21 cellular contexts compared by ENCODE assay signal in the genomic region with DNA sequence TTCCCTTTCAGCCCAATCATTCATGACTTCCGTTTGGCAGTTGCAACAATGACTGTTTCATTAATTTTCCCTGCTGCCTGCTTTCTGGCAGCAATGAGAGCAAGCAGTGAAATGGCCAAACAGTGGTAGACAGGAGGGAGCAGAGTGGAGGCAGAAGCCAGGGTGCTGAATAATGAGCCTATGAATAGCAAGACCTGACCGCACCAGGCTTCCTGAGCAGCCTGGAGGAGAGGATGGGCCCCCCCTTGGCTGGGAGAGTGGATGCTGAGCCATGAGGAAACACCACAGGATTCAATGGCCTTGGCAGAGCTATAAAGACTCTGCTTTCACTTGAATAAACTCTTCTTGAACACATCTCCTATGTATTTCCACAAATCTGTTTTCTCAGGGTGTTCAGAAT.
DNase-seq lines count a peak whose midpoint lies in the region; ATAC-seq, FAIRE-seq and TF ChIP-seq lines count a peak whose summit lies in the region.
"Had no signal": no experiment of that assay in that cellular context is flagged by ENCODE, and none has a peak within 500 bp of the region (broad histone marks: within the 10 kb centered on the region; RNA-seq: fewer than 3 reads in every experiment).

No MANE protein-coding gene starts in this region.

- H3K9ac ChIP-seq in astrocyte (ENCODE audit: low read length) (no peak overlapping the region), skeletal muscle tissue (ENCODE audit: low read depth in 1 of 3, low read length in 3 of 3) (no peak overlapping the region)
- H3K9ac ChIP-seq: neural progenitor cell had no signal

- H3K27me3 ChIP-seq in MG63 (no peaks in the 10 kb centered on the region), astrocyte (ENCODE audit: insufficient read depth, low read length) (no peaks in the 10 kb centered on the region), skeletal muscle tissue (ENCODE audit: control insufficient read depth in 3 of 3, insufficient read depth in 3 of 3, low read length in 3 of 3) (no peaks in the 10 kb centered on the region)
- H3K27me3 ChIP-seq: neural progenitor cell had no signal

- DNase-seq in MG63 (peak; percentile 76), astrocyte (ENCODE audit: low read depth) (peak; percentile 2), left kidney (ENCODE audit: low read depth, low spot score) (peak; percentile 12), DMS53 (lab: John Stamatoyannopoulos, UW) (no peak)
- DNase-seq in stimulated activated CD8-positive, alpha-beta memory T cell treated with anti-CD3 and anti-CD28 coated beads, Interleukin-4, amount 100 ng/mL, for 48 hours, result no peak
- DNase-seq in activated CD4-positive, alpha-beta T cell treated with anti-CD3 and anti-CD28 coated beads for 1 hour, result no peak
- DNase-seq: activated CD4-positive, alpha-beta T cell treated with anti-CD3 and anti-CD28 coated beads for 4 hours; DND-41; effector memory CD8-positive, alpha-beta T cell; H9; NCI-H2081 treated with DMSO at 0.1 percent for 48 hours; SHP77 treated with DMSO at 0.1 percent for 48 hours; stimulated activated CD4-positive, alpha-beta T cell treated with anti-CD3 and anti-CD28 coated beads, Interleukin-4, amount 100 ng/mL, for 24 hours had no signal

- H3K27ac ChIP-seq in astrocyte (ENCODE audit: low read depth, low read length) (no peak overlapping the region), skeletal muscle tissue (ENCODE audit: low read depth, low read length) (peak overlapping the region; percentile 72)
- H3K27ac ChIP-seq: neural progenitor cell had no signal

- H4K20me1 ChIP-seq in astrocyte (ENCODE audit: insufficient read depth, low read length), result no peaks in the 10 kb centered on the region

- H3K27me3 Mint-ChIP-seq in astrocyte (ENCODE audit: low read depth, unreplicated experiment), result no peaks in the 10 kb centered on the region
- peaks cover 23% of the 10 kb centered on the region for H3K27me3 Mint-ChIP-seq in stimulated activated memory B cell treated with anti-CD40 and anti-IgM and Interleukin-4, amounts not matched to agents 10 μg/mL and 1 μg/mL and 100 μg/mL, for 72 hours

- no peaks in the 10 kb centered on the region for H3K79me2 ChIP-seq in astrocyte (ENCODE audit: insufficient read depth, low read length)

- no peak overlapping the region for H2AFZ ChIP-seq in astrocyte (ENCODE audit: low read depth, low read length)
- H2AFZ ChIP-seq: neural progenitor cell had no signal

- H3K9me3 ChIP-seq in MG63 (no peaks in the 10 kb centered on the region), astrocyte (ENCODE audit: insufficient read depth, low read depth, low read length) (no peaks in the 10 kb centered on the region), skeletal muscle tissue (ENCODE audit: control insufficient read depth in 3 of 3, low read length in 3 of 3) (no peaks in the 10 kb centered on the region)

- no peaks in the 10 kb centered on the region for H3K4me1 Mint-ChIP-seq in astrocyte (ENCODE audit: low read depth, unreplicated experiment)
- H3K4me1 Mint-ChIP-seq in stimulated activated memory B cell treated with anti-CD40 and anti-IgM and Interleukin-4, amounts not matched to agents 10 μg/mL and 1 μg/mL and 100 μg/mL, for 72 hours, result no peaks in the 10 kb centered on the region
- H3K4me1 Mint-ChIP-seq: activated naive CD4-positive, alpha-beta T cell treated with anti-CD3 and anti-CD28 coated beads, Interleukin-2, amount 50 U/mL, for 24 hours; neural progenitor cell had no signal

- H3K36me3 ChIP-seq in MG63, result no peaks in the 10 kb centered on the region
- no peaks in the 10 kb centered on the region for H3K36me3 ChIP-seq in astrocyte (ENCODE audit: insufficient read depth, low read length)
- no peaks in the 10 kb centered on the region for H3K36me3 ChIP-seq in skeletal muscle tissue (ENCODE audit: control insufficient read depth in 3 of 3, insufficient read depth in 3 of 3, low read length in 3 of 3)
- H3K36me3 ChIP-seq: neural progenitor cell had no signal

- no peak for FAIRE-seq in astrocyte (lab: Jason Lieb, UNC)
- FAIRE-seq: bronchial epithelial cell had no signal

- H3K9me3 Mint-ChIP-seq in astrocyte (ENCODE audit: unreplicated experiment), result peaks cover 8% of the 10 kb centered on the region
- H3K9me3 Mint-ChIP-seq in stimulated activated memory B cell treated with anti-CD40 and anti-IgM and Interleukin-4, amounts not matched to agents 10 μg/mL and 1 μg/mL and 100 μg/mL, for 72 hours, result peaks cover 5% of the 10 kb centered on the region
- H3K9me3 Mint-ChIP-seq: activated naive CD4-positive, alpha-beta T cell treated with anti-CD3 and anti-CD28 coated beads, Interleukin-2, amount 50 U/mL, for 24 hours; effector memory CD8-positive, alpha-beta T cell; type B pancreatic cell had no signal

- ATAC-seq in stimulated activated memory B cell treated with anti-CD40 and anti-IgM and Interleukin-4, amounts not matched to agents 10 μg/mL and 1 μg/mL and 100 μg/mL, for 72 hours, result no peak
- ATAC-seq: effector memory CD8-positive, alpha-beta T cell had no signal

- no peak overlapping the region for H3K4me3 ChIP-seq in MG63
- no peak overlapping the region for H3K4me3 ChIP-seq in astrocyte (ENCODE audit: insufficient read depth, low read depth, low read length)
- no peak overlapping the region for H3K4me3 ChIP-seq in skeletal muscle tissue (ENCODE audit: low read length in 3 of 3)
- H3K4me3 ChIP-seq: lung, neural progenitor cell had no signal

- H3K27ac Mint-ChIP-seq in astrocyte (ENCODE audit: unreplicated experiment), result no peak overlapping the region
- H3K27ac Mint-ChIP-seq in stimulated activated memory B cell treated with anti-CD40 and anti-IgM and Interleukin-4, amounts not matched to agents 10 μg/mL and 1 μg/mL and 100 μg/mL, for 72 hours, result no peak overlapping the region
- H3K27ac Mint-ChIP-seq: activated naive CD4-positive, alpha-beta T cell treated with anti-CD3 and anti-CD28 coated beads, Interleukin-2, amount 50 U/mL, for 24 hours; CD14-positive monocyte; effector memory CD8-positive, alpha-beta T cell; H9; neural progenitor cell; type B pancreatic cell had no signal

- H3K36me3 Mint-ChIP-seq in astrocyte (ENCODE audit: low read depth, unreplicated experiment), result no peaks in the 10 kb centered on the region
- no peaks in the 10 kb centered on the region for H3K36me3 Mint-ChIP-seq in stimulated activated memory B cell treated with anti-CD40 and anti-IgM and Interleukin-4, amounts not matched to agents 10 μg/mL and 1 μg/mL and 100 μg/mL, for 72 hours
- H3K36me3 Mint-ChIP-seq: activated naive CD4-positive, alpha-beta T cell treated with anti-CD3 and anti-CD28 coated beads, Interleukin-2, amount 50 U/mL, for 24 hours; CD14-positive monocyte; neural progenitor cell; type B pancreatic cell had no signal

- TF ChIP-seq CTCF in astrocyte (IDR thresholded peaks at IDR 0.05; ENCODE audit: insufficient read depth, low read depth, low read length), result no peak

- H3K4me2 ChIP-seq in astrocyte (ENCODE audit: low read length), result no peak overlapping the region
- H3K4me2 ChIP-seq: neural progenitor cell had no signal

- H3K4me1 ChIP-seq in astrocyte (ENCODE audit: insufficient read depth, low read length), result no peaks in the 10 kb centered on the region
- H3K4me1 ChIP-seq in skeletal muscle tissue (ENCODE audit: control insufficient read depth in 3 of 3, insufficient read depth in 3 of 3, low read length in 3 of 3), result peaks cover 0 to 16% (median 2%) of the 10 kb centered on the region in 3 donors
- H3K4me1 ChIP-seq: neural progenitor cell had no signal

- no peak overlapping the region for H3K4me3 Mint-ChIP-seq in astrocyte (ENCODE audit: unreplicated experiment)
- no peak overlapping the region for H3K4me3 Mint-ChIP-seq in stimulated activated memory B cell treated with anti-CD40 and anti-IgM and Interleukin-4, amounts not matched to agents 10 μg/mL and 1 μg/mL and 100 μg/mL, for 72 hours
- H3K4me3 Mint-ChIP-seq: activated naive CD4-positive, alpha-beta T cell treated with anti-CD3 and anti-CD28 coated beads, Interleukin-2, amount 50 U/mL, for 24 hours; effector memory CD8-positive, alpha-beta T cell; H9; neural progenitor cell; type B pancreatic cell had no signal

Comparison
In these comparisons a context has a peak if more than half of its experiments do, and no peak if none do; other contexts are left out.
1. DNase-seq: peak in MG63 (single experiment), astrocyte (single experiment) and left kidney (single experiment); none in stimulated activated CD8-positive, alpha-beta memory T cell treated with anti-CD3 and anti-CD28 coated beads, Interleukin-4, amount 100 ng/mL, for 48 hours (single experiment), activated CD4-positive, alpha-beta T cell treated with anti-CD3 and anti-CD28 coated beads for 1 hour (single experiment) and DMS53 (single experiment).